24 cellular contexts compared by ENCODE assay signal in the genomic region with DNA sequence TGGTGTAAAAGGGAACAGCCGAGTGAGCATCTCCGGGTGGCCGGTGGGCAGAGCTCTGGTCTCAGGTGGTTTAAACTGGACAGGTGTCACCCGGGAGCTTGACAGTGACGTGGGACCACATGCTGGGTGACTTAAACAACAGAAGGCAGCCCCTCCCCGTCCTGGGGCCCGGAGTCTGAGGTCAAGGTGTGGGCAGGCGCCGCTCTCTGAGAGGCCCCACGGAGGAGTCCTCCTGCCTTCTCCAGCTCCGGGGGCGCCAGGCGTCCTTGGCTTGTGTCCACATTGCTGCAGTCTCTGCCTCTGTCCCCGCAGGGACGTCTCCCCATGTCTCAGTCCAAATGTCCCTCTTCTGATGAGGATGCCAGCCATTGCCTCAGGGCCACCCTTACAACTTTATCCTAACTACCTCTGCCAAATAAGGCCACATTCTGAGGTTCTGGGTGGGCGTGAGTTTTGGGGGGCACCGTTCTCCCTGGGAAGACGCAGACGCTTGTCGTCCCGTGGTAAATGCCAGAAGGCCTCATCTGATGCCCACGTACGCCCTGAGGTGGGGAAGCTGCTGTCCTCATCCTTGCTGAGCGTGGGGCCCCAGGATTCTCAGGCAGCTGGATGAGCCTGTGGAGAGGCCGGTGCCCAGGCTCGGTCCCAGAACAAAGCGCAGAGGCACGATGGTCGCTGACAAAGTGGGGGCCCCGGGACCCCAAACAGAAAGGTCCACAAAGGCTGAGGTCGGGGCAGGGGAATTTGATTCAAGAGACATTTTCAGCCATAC. TPM values are rescaled to one million over a fixed set of nuclear protein-coding genes. Genes with fewer than 3 reads are reported as not detected.
DNase-seq lines count a peak whose midpoint lies in the region; ATAC-seq and TF ChIP-seq lines count a peak whose summit lies in the region.
"Had no signal": no experiment of that assay in that cellular context is flagged by ENCODE, and none has a peak within 500 bp of the region (broad histone marks: within the 10 kb centered on the region; RNA-seq: fewer than 3 reads in every experiment).

No MANE protein-coding gene starts in this region.

- H3K27me3 ChIP-seq in CD8-positive, alpha-beta memory T cell (ENCODE audit: insufficient read depth, low read length, poor library complexity, severe bottlenecking): no peaks in the 10 kb centered on the region
- H3K27me3 ChIP-seq in endodermal cell (ENCODE audit: control insufficient read depth, insufficient read depth, low read length, poor library complexity, severe bottlenecking): no peaks in the 10 kb centered on the region

- no peaks in the 10 kb centered on the region for H3K27me3 Mint-ChIP-seq in CD8-positive, alpha-beta memory T cell
- H3K27me3 Mint-ChIP-seq in endodermal cell (ENCODE audit: insufficient read depth): no peaks in the 10 kb centered on the region
- H3K27me3 Mint-ChIP-seq: activated naive CD8-positive, alpha-beta T cell had no signal

- H3K36me3 ChIP-seq in CD8-positive, alpha-beta memory T cell (ENCODE audit: insufficient read depth, low read length): no peaks in the 10 kb centered on the region
- no peaks in the 10 kb centered on the region for H3K36me3 ChIP-seq in endodermal cell (ENCODE audit: control insufficient read depth, insufficient read depth, low read length)
- H3K36me3 ChIP-seq in mucosa of descending colon (ENCODE audit: low read depth): no peaks in the 10 kb centered on the region

- WGBS in endodermal cell (ENCODE audit: insufficient coverage in 1 of 2, insufficient read length in 1 of 2), 2 experiments: 91 to 92% methylated on average over 27 to 31 of the region's 31 CpGs

- H3K27ac ChIP-seq in CD8-positive, alpha-beta memory T cell (ENCODE audit: low read depth, low read length): peak overlapping the region; percentile 54
- no peak overlapping the region for H3K27ac ChIP-seq in endodermal cell (ENCODE audit: low read depth, low read length)
- H3K27ac ChIP-seq: parathyroid adenoma, SK-N-MC had no signal

- peak in 1 of 5 donors; percentile 43 for DNase-seq in CD8-positive, alpha-beta memory T cell
- DNase-seq in MV-4-11 (lab: John Stamatoyannopoulos, UW): peak; percentile 40
- peak; percentile 44 for DNase-seq in endodermal cell
- peak in 2 of 3 donors; percentile 61 to 62 for DNase-seq in mucosa of descending colon
- no peak for DNase-seq in NCI-H446 treated with DMSO at 0.1 percent for 48 hours (lab: John Stamatoyannopoulos, UW)
- no peak for DNase-seq in islet precursor cell
- no peak for DNase-seq in NAMALWA (ENCODE audit: low spot score)
- no peak for DNase-seq in globus pallidus (ENCODE audit: low spot score)
- DNase-seq: activated CD4-positive, alpha-beta T cell treated with anti-CD3 and anti-CD28 coated beads, Interleukin-2, amount 50 U/mL, for 4 hours; activated CD8-positive, alpha-beta memory T cell treated with anti-CD3 and anti-CD28 coated beads, Interleukin-2, amount 50 U/mL, for 4 hours; effector CD4-positive, alpha-beta T cell; kidney glomerular epithelial cell; midbrain; NCI-H1092; NCI-H2081 treated with DMSO at 0.1 percent for 48 hours had no signal

- H3K36me3 Mint-ChIP-seq in CD8-positive, alpha-beta memory T cell: no peaks in the 10 kb centered on the region
- no peaks in the 10 kb centered on the region for H3K36me3 Mint-ChIP-seq in endodermal cell (ENCODE audit: low read depth)
- H3K36me3 Mint-ChIP-seq: activated naive CD8-positive, alpha-beta T cell had no signal

- H3K27ac Mint-ChIP-seq in CD8-positive, alpha-beta memory T cell: no peak overlapping the region
- no peak overlapping the region for H3K27ac Mint-ChIP-seq in endodermal cell
- H3K27ac Mint-ChIP-seq: activated naive CD8-positive, alpha-beta T cell; activated T-helper 2 cell treated with anti-CD3 and anti-CD28 coated beads, Interferon-gamma antibody, Interleukin-2, Interleukin-4, amounts not matched to agents 10 μg/mL and 5 μg/mL and 100 μg/mL, durations not matched to agents 14 hours and 24 hours and 36 hours; nephron had no signal

- no peaks in the 10 kb centered on the region for H3K9me3 Mint-ChIP-seq in CD8-positive, alpha-beta memory T cell
- no peaks in the 10 kb centered on the region for H3K9me3 Mint-ChIP-seq in endodermal cell
- H3K9me3 Mint-ChIP-seq: activated T-helper 2 cell treated with anti-CD3 and anti-CD28 coated beads, Interferon-gamma antibody, Interleukin-2, Interleukin-4, amounts not matched to agents 10 μg/mL and 5 μg/mL and 100 μg/mL, durations not matched to agents 14 hours and 24 hours and 36 hours had no signal

- H3K9ac ChIP-seq in endodermal cell (ENCODE audit: extremely low read depth, low read length, poor library complexity, severe bottlenecking): no peak overlapping the region
- H3K9ac ChIP-seq: parathyroid adenoma had no signal

- intact Hi-C loops in mucosa of descending colon (cut with DNase I, micrococcal nuclease): no loop called here

- CTCF ChIA-PET in CD8-positive, alpha-beta memory T cell (lab: Charles Lee): no interaction called here

- H3K9me3 ChIP-seq in CD8-positive, alpha-beta memory T cell (ENCODE audit: low read length): no peaks in the 10 kb centered on the region
- H3K9me3 ChIP-seq in endodermal cell (ENCODE audit: control insufficient read depth, low read length) (no peaks in the 10 kb centered on the region), mucosa of descending colon (no peaks in the 10 kb centered on the region)

- ATAC-seq in mucosa of descending colon: no peak

- no peaks in the 10 kb centered on the region for H3K4me1 ChIP-seq in CD8-positive, alpha-beta memory T cell (ENCODE audit: insufficient read depth, low read length)
- H3K4me1 ChIP-seq in endodermal cell (ENCODE audit: control insufficient read depth, insufficient read depth, low read length): peaks cover 4% of the 10 kb centered on the region
- H3K4me1 ChIP-seq in mucosa of descending colon (ENCODE audit: low read depth): peaks cover 21% of the 10 kb centered on the region
- H3K4me1 ChIP-seq: parathyroid adenoma had no signal

- H3K4me1 Mint-ChIP-seq in CD8-positive, alpha-beta memory T cell: no peaks in the 10 kb centered on the region
- H3K4me1 Mint-ChIP-seq in endodermal cell: no peaks in the 10 kb centered on the region
- H3K4me1 Mint-ChIP-seq: nephron had no signal

- TF ChIP-seq CTCF in endodermal cell (conservative IDR thresholded peaks at IDR 0.05): no peak
- no peak for TF ChIP-seq CTCF in mucosa of descending colon (IDR thresholded peaks at IDR 0.05)

- H3K4me3 ChIP-seq in CD8-positive, alpha-beta memory T cell (ENCODE audit: low read length): no peak overlapping the region
- H3K4me3 ChIP-seq in endodermal cell (ENCODE audit: low read length) (no peak overlapping the region), mucosa of descending colon (no peak overlapping the region)
- H3K4me3 ChIP-seq: SK-N-MC had no signal

- POLR2A ChIA-PET in CD8-positive, alpha-beta memory T cell (lab: Charles Lee): no interaction called here

- H3K4me3 Mint-ChIP-seq in CD8-positive, alpha-beta memory T cell: no peak overlapping the region
- no peak overlapping the region for H3K4me3 Mint-ChIP-seq in endodermal cell
- H3K4me3 Mint-ChIP-seq: activated naive CD8-positive, alpha-beta T cell; nephron had no signal

RNA-seq across cellular contexts. Expression of a gene that starts 12.9 kb away (rescaled TPM):
- total RNA-seq in CD8-positive, alpha-beta memory T cell: 10 to 100 TPM; 48.8 to 50.5 TPM
- polyA plus RNA-seq in CD8-positive, alpha-beta memory T cell: 327 TPM
- total RNA-seq in endodermal cell (under 1 TPM in 1 of 2 donors, not detected in 1; 0.51 TPM), mucosa of descending colon (1 to 10 TPM in 2 of 3 donors, under 1 TPM in 1; 0.76 to 1.4 (median 1.4) TPM)
- not detected for polyA plus RNA-seq in endodermal cell (2013, experiment 1 of 2)
- not detected for polyA plus RNA-seq in endodermal cell (2013, experiment 2 of 2)
- total RNA-seq: esophagus mucosa, H4, HT-29, NCI-H460 had no signal

RNA-seq across cellular contexts. Expression of a gene that starts 15.6 kb away (rescaled TPM):
- 100 to 1,000 TPM; 250 to 262 TPM for total RNA-seq in CD8-positive, alpha-beta memory T cell
- polyA plus RNA-seq in CD8-positive, alpha-beta memory T cell: 436 TPM
- total RNA-seq in endodermal cell (100 to 1,000 TPM; 808 to 833 TPM), mucosa of descending colon (1,000 to 10,000 TPM in 1 of 3 donors, 100 to 1,000 TPM in 2; 695 to 1,536 (median 896) TPM)
- 629 TPM for polyA plus RNA-seq in endodermal cell (2013, experiment 1 of 2)
- polyA plus RNA-seq in endodermal cell (2013, experiment 2 of 2): 588 TPM

RNA-seq across cellular contexts. Expression of a gene that starts 25.2 kb away (rescaled TPM):
- total RNA-seq in CD8-positive, alpha-beta memory T cell: 10 to 100 TPM; 56.9 to 57.8 TPM
- polyA plus RNA-seq in CD8-positive, alpha-beta memory T cell: 46.9 TPM
- total RNA-seq in endodermal cell (100 to 1,000 TPM; 128 to 138 TPM), mucosa of descending colon (10 to 100 TPM; 64.6 to 78.0 (median 71.2) TPM)
- polyA plus RNA-seq in endodermal cell (2013, experiment 1 of 2): 116 TPM
- 123 TPM for polyA plus RNA-seq in endodermal cell (2013, experiment 2 of 2)

RNA-seq across cellular contexts. Expression of a gene that starts 32.9 kb away (rescaled TPM):
- under 1 TPM; 0.42 to 0.48 TPM for total RNA-seq in CD8-positive, alpha-beta memory T cell
- not detected for polyA plus RNA-seq in CD8-positive, alpha-beta memory T cell
- under 1 TPM; 0.15 to 0.75 TPM for total RNA-seq in endodermal cell
- polyA plus RNA-seq in endodermal cell (2013, experiment 1 of 2): 1.2 TPM
- polyA plus RNA-seq in endodermal cell (2013, experiment 2 of 2): 0.79 TPM
- under 1 TPM; 0.12 to 0.89 (median 0.17) TPM for total RNA-seq in mucosa of descending colon
- total RNA-seq: HT-29 had no signal

RNA-seq across cellular contexts. Expression of a gene that starts 49.5 kb away (rescaled TPM):
- 10 to 100 TPM; 18.6 to 20.0 TPM for total RNA-seq in CD8-positive, alpha-beta memory T cell
- polyA plus RNA-seq in CD8-positive, alpha-beta memory T cell: 50.3 TPM
- total RNA-seq in endodermal cell: 10 to 100 TPM; 11.7 to 13.0 TPM
- 12.3 TPM for polyA plus RNA-seq in endodermal cell (2013, experiment 1 of 2)
- 13.8 TPM for polyA plus RNA-seq in endodermal cell (2013, experiment 2 of 2)
- total RNA-seq in mucosa of descending colon: 10 to 100 TPM; 15.5 to 20.6 (median 16.0) TPM

Comparison
In these comparisons a context has a peak if more than half of its experiments do, and no peak if none do; other contexts are left out.
1. DNase-seq: peak in MV-4-11 (single experiment), endodermal cell (single experiment) and mucosa of descending colon (2 of 3); none in NCI-H446 treated with DMSO at 0.1 percent for 48 hours (single experiment), islet precursor cell (single experiment), NAMALWA (single experiment) and globus pallidus (single experiment).
2. RNA of a gene that starts 12.9 kb away (total RNA-seq): 48.8 to 50.5 TPM in CD8-positive, alpha-beta memory T cell; 0.76 to 1.4 TPM in mucosa of descending colon and 0.51 TPM in endodermal cell; every median in the first group is over 10 times any median in the second.